Comparison of ENCODE assay signal across 8 cellular contexts in genomic region chr2:196758474-196759377, GRCh38. TPM values are rescaled to one million over a fixed set of nuclear protein-coding genes. Genes with fewer than 3 reads are reported as not detected.
DNase-seq lines count a peak whose midpoint lies in the region; ATAC-seq, FAIRE-seq and TF ChIP-seq lines count a peak whose summit lies in the region.

No MANE protein-coding gene starts in this region.

- H3K27ac ChIP-seq in colonic mucosa: no peak overlapping the region

- H3K36me3 Mint-ChIP-seq in nephron progenitor cell (ENCODE audit: low read depth): peaks cover 89% of the 10 kb centered on the region
- H3K36me3 Mint-ChIP-seq in stimulated activated naive B cell treated with anti-CD40 and anti-IgM and Interleukin-4, amounts not matched to agents 10 μg/mL and 1 μg/mL and 100 μg/mL, for 72 hours: peaks cover 49 to 66% of the 10 kb centered on the region in 2 donors

- H3K36me3 ChIP-seq in colonic mucosa: no peaks in the 10 kb centered on the region

- H3K4me1 Mint-ChIP-seq in nephron progenitor cell: no peaks in the 10 kb centered on the region
- no peaks in the 10 kb centered on the region for H3K4me1 Mint-ChIP-seq in stimulated activated naive B cell treated with anti-CD40 and anti-IgM and Interleukin-4, amounts not matched to agents 10 μg/mL and 1 μg/mL and 100 μg/mL, for 72 hours

- FAIRE-seq in D721Med (lab: Jason Lieb, UNC): no peak

- H3K4me3 Mint-ChIP-seq in nephron progenitor cell: no peak overlapping the region
- H3K4me3 Mint-ChIP-seq in stimulated activated naive B cell treated with anti-CD40 and anti-IgM and Interleukin-4, amounts not matched to agents 10 μg/mL and 1 μg/mL and 100 μg/mL, for 72 hours: no peak overlapping the region

- no peak overlapping the region for H3K9ac ChIP-seq in colonic mucosa (ENCODE audit: low read depth in 2 of 2, low read length in 2 of 2)

- intact Hi-C loops in colonic mucosa (cut with DNase I): no loop called here

- no peaks in the 10 kb centered on the region for H3K4me1 ChIP-seq in colonic mucosa

- H3K9me3 ChIP-seq in colonic mucosa: no peaks in the 10 kb centered on the region

- H3K4me3 ChIP-seq in colonic mucosa: no peak overlapping the region

- peaks cover 52% of the 10 kb centered on the region for H3K9me3 Mint-ChIP-seq in nephron progenitor cell
- peaks cover 27 to 28% of the 10 kb centered on the region in 2 donors for H3K9me3 Mint-ChIP-seq in stimulated activated naive B cell treated with anti-CD40 and anti-IgM and Interleukin-4, amounts not matched to agents 10 μg/mL and 1 μg/mL and 100 μg/mL, for 72 hours

- no peaks in the 10 kb centered on the region for H3K27me3 ChIP-seq in colonic mucosa

- H3K27ac Mint-ChIP-seq in nephron progenitor cell: peak overlapping the region; percentile 15
- H3K27ac Mint-ChIP-seq in stimulated activated naive B cell treated with anti-CD40 and anti-IgM and Interleukin-4, amounts not matched to agents 10 μg/mL and 1 μg/mL and 100 μg/mL, for 72 hours: no peak overlapping the region

- DNase-seq in D721Med (ENCODE audit: insufficient read length, low spot score) (no peak), MV-4-11 (lab: John Stamatoyannopoulos, UW) (peak; percentile 4), colonic mucosa (no peak), nephron progenitor cell (no peak)
- no peak for DNase-seq in stimulated activated naive B cell treated with anti-CD40 and anti-IgM and Interleukin-4, amounts not matched to agents 10 μg/mL and 1 μg/mL and 100 μg/mL, for 72 hours
- DNase-seq in activated CD4-positive, alpha-beta T cell treated with anti-CD3 and anti-CD28 coated beads for 1 hour: no peak

- ATAC-seq in HG03196 (IDR thresholded peaks at IDR 0.05; ENCODE audit: unreplicated experiment): no peak
- no peak for ATAC-seq in GM21360 (IDR thresholded peaks at IDR 0.05; ENCODE audit: unreplicated experiment)
- ATAC-seq in stimulated activated naive B cell treated with anti-CD40 and anti-IgM and Interleukin-4, amounts not matched to agents 10 μg/mL and 1 μg/mL and 100 μg/mL, for 72 hours (replicated peaks): no peak

- H3K27me3 Mint-ChIP-seq in nephron progenitor cell (ENCODE audit: low read depth, poor library complexity): no peaks in the 10 kb centered on the region
- H3K27me3 Mint-ChIP-seq in stimulated activated naive B cell treated with anti-CD40 and anti-IgM and Interleukin-4, amounts not matched to agents 10 μg/mL and 1 μg/mL and 100 μg/mL, for 72 hours: no peaks in the 10 kb centered on the region

- TF ChIP-seq CTCF in D721Med (IDR thresholded peaks at IDR 0.05; ENCODE audit: insufficient read depth, missing control alignments): peak; percentile 63
- peak; percentile 29 for TF ChIP-seq CTCF in colonic mucosa (IDR thresholded peaks at IDR 0.05)
- TF ChIP-seq CTCF in nephron progenitor cell (IDR thresholded peaks at IDR 0.05): no peak

RNA-seq across cellular contexts. Expression of gene GTF3C3, which starts 40.8 kb away (rescaled TPM):
- 10 to 100 TPM; 23.1 to 32.9 TPM for total RNA-seq in colonic mucosa

RNA-seq across cellular contexts. Expression of gene C2orf66, which starts 50.4 kb away (rescaled TPM):
- under 1 TPM in 1 of 2 donors, not detected in 1; 0.19 TPM for total RNA-seq in colonic mucosa
